ENCODE assay signal across 23 cellular contexts in genomic region chr6:776394-777041, GRCh38.
DNase-seq lines count a peak whose midpoint lies in the region; ATAC-seq, FAIRE-seq and TF ChIP-seq lines count a peak whose summit lies in the region.
"Had no signal": no experiment of that assay in that cellular context is flagged by ENCODE, and none has a peak within 500 bp of the region (broad histone marks: within the 10 kb centered on the region; RNA-seq: fewer than 3 reads in every experiment).

No MANE protein-coding gene starts in this region.

- ATAC-seq in GM23338 (no peak), left lung (peak; percentile 62)
- ATAC-seq: CD8-positive, alpha-beta T cell; HCT116 had no signal

- H3K36me3 Mint-ChIP-seq in GM23338 (ENCODE audit: low read depth) = no peaks in the 10 kb centered on the region
- H3K36me3 Mint-ChIP-seq: CD4-positive, CD25-positive, alpha-beta regulatory T cell; CD8-positive, alpha-beta T cell had no signal

- no peak overlapping the region for H2BK15ac ChIP-seq in neuronal stem cell (ENCODE audit: low read length)

- no peaks in the 10 kb centered on the region for H3K9me2 ChIP-seq in GM23338 (ENCODE audit: insufficient read depth)

- H3K79me1 ChIP-seq in neuronal stem cell (ENCODE audit: low read depth, low read length) = no peaks in the 10 kb centered on the region

- peak; percentile 47 for FAIRE-seq in bronchial epithelial cell (lab: Jason Lieb, UNC)
- no peak for FAIRE-seq in frontal cortex (lab: Jason Lieb, UNC)
- FAIRE-seq: A204.1, G401.6, GM12892 had no signal

- H4K20me1 ChIP-seq in GM23338 (replicated peaks; ENCODE audit: insufficient read depth) = no peaks in the 10 kb centered on the region
- H4K20me1 ChIP-seq: BLaER1 had no signal

- H3K4me2 ChIP-seq in GM23338 (no peak overlapping the region), neuronal stem cell (ENCODE audit: insufficient read depth, low read length, poor library complexity, severe bottlenecking) (no peak overlapping the region)
- H3K4me2 ChIP-seq: BLaER1 had no signal

- H3F3A ChIP-seq in GM23338 (replicated peaks; ENCODE audit: low read depth) = no peaks in the 10 kb centered on the region

- H3K27me3 ChIP-seq in GM23338 (ENCODE audit: insufficient read depth) = no peaks in the 10 kb centered on the region
- no peaks in the 10 kb centered on the region for H3K27me3 ChIP-seq in bronchial epithelial cell (ENCODE audit: control insufficient read depth, insufficient read depth, low read length)
- H3K27me3 ChIP-seq in left lung = no peaks in the 10 kb centered on the region
- peaks cover 0 to 4% (median 0%) of the 10 kb centered on the region in 3 experiments for H3K27me3 ChIP-seq in neuronal stem cell (ENCODE audit: control insufficient read depth in 3 of 3, insufficient read depth in 3 of 3, low read depth in 1 of 3, low read length in 3 of 3)
- H3K27me3 ChIP-seq: BLaER1 had no signal

- H2BK5ac ChIP-seq in neuronal stem cell (ENCODE audit: low read length) = no peak overlapping the region

- H3K36me3 ChIP-seq in GM23338 (ENCODE audit: insufficient read depth) (no peaks in the 10 kb centered on the region), bronchial epithelial cell (ENCODE audit: control insufficient read depth, insufficient read depth, low read length) (no peaks in the 10 kb centered on the region), left lung (no peaks in the 10 kb centered on the region), neuronal stem cell (replicated peaks in 1 of 2; ENCODE audit: control insufficient read depth in 2 of 2, insufficient read depth in 2 of 2, low read length in 2 of 2) (no peaks in the 10 kb centered on the region)
- H3K36me3 ChIP-seq: BLaER1 had no signal

- H3K9me3 ChIP-seq in left lung (peaks cover 0 to 2% of the 10 kb centered on the region in 2 donors), neuronal stem cell (replicated peaks in 1 of 2; ENCODE audit: control insufficient read depth in 2 of 2, insufficient read depth in 1 of 2, low read depth in 1 of 2, low read length in 2 of 2) (no peaks in the 10 kb centered on the region)
- H3K9me3 ChIP-seq: BLaER1, Caco-2 had no signal

- no peak overlapping the region for H3K4ac ChIP-seq in neuronal stem cell (ENCODE audit: low read length)

- no peak overlapping the region for H2BK120ac ChIP-seq in neuronal stem cell (ENCODE audit: low read depth, low read length)

- H3K27ac ChIP-seq in GM23338 (ENCODE audit: low read depth) (no peak overlapping the region), left lung (no peak overlapping the region), neuronal stem cell (replicated peaks; ENCODE audit: low read length) (no peak overlapping the region)
- H3K27ac ChIP-seq: 22Rv1, BLaER1, C4-2B, GM23248 had no signal

- H3K4me3 Mint-ChIP-seq in GM23338 = no peak overlapping the region
- H3K4me3 Mint-ChIP-seq: B cell; CD4-positive, CD25-positive, alpha-beta regulatory T cell; CD8-positive, alpha-beta T cell; H9 had no signal

- H2AK5ac ChIP-seq in neuronal stem cell (ENCODE audit: low read depth, low read length) = no peak overlapping the region

- H3K79me2 ChIP-seq in GM23338 (replicated peaks; ENCODE audit: insufficient read depth) = no peaks in the 10 kb centered on the region

- 0 out of 2 replicates have a peak overlapping the region, but pooled peaks have one; percentile 7 for H3K27ac Mint-ChIP-seq in GM23338
- H3K27ac Mint-ChIP-seq: B cell; CD4-positive, CD25-positive, alpha-beta regulatory T cell; CD8-positive, alpha-beta T cell; H9 had no signal

- H4K91ac ChIP-seq in neuronal stem cell (ENCODE audit: low read depth, low read length, poor library complexity) = no peak overlapping the region

- intact Hi-C loops in left lung (cut with DNase I) = no loop called here
- intact Hi-C loops in posterior vena cava (cut with DNase I) = no loop called here

- DNase-seq in GM23338 (ENCODE audit: low spot score) (no peak), bronchial epithelial cell (ENCODE audit: low read depth) (no peak), left lung (no peak), neuronal stem cell (ENCODE audit: low spot score) (no peak), posterior vena cava (ENCODE audit: low spot score) (no peak), NCI-H446 (lab: John Stamatoyannopoulos, UW) (no peak), NCI-H2081 treated with DMSO at 0.1 percent for 48 hours (lab: John Stamatoyannopoulos, UW) (no peak), frontal cortex (ENCODE audit: low spot score in 2 of 2) (no peak)
- DNase-seq: Caco-2; CD4-positive, CD25-positive, alpha-beta regulatory T cell; CD8-positive, alpha-beta T cell; DMS153; DND-41; GM23248; H9 had no signal

- no peak overlapping the region for H2BK12ac ChIP-seq in neuronal stem cell (ENCODE audit: low read length)

- H3K23ac ChIP-seq in neuronal stem cell (ENCODE audit: low read depth, low read length, poor library complexity) = no peak overlapping the region

- WGBS in neuronal stem cell (ENCODE audit: extremely low coverage in 2 of 2, insufficient read length in 2 of 2, insufficient replicate concordance in 1 of 2), 2 donors = no CpG with 5 or more reads among the region's 8 CpGs

- no peak overlapping the region for H2AFZ ChIP-seq in GM23338
- peak overlapping the region; percentile 15 for H2AFZ ChIP-seq in neuronal stem cell (ENCODE audit: low read length)
- H2AFZ ChIP-seq: GM23248 had no signal

- H3K4me1 ChIP-seq in GM23338 (ENCODE audit: insufficient read depth) = no peaks in the 10 kb centered on the region
- H3K4me1 ChIP-seq in left lung = no peaks in the 10 kb centered on the region
- peaks cover 0 to 1% of the 10 kb centered on the region in 2 donors for H3K4me1 ChIP-seq in neuronal stem cell (ENCODE audit: control insufficient read depth in 2 of 2, insufficient read depth in 1 of 2, low read depth in 1 of 2, low read length in 2 of 2)
- H3K4me1 ChIP-seq: BLaER1 had no signal

- peaks cover 8% of the 10 kb centered on the region for H3K4me1 Mint-ChIP-seq in GM23338
- H3K4me1 Mint-ChIP-seq: B cell; CD4-positive, CD25-positive, alpha-beta regulatory T cell had no signal

- H3K4me3 ChIP-seq in GM23338 = no peak overlapping the region
- no peak overlapping the region for H3K4me3 ChIP-seq in bronchial epithelial cell (ENCODE audit: low read depth, low read length)
- no peak overlapping the region for H3K4me3 ChIP-seq in left lung
- H3K4me3 ChIP-seq in neuronal stem cell (ENCODE audit: low read length in 2 of 2) = no peak overlapping the region
- H3K4me3 ChIP-seq: BLaER1, GM23248 had no signal

- TF ChIP-seq CTCF in GM23338 (conservative IDR thresholded peaks at IDR 0.05; ENCODE audit: low read depth in 2 of 2) (no peak), bronchial epithelial cell (IDR thresholded peaks at IDR 0.05; ENCODE audit: insufficient read depth, low read length, severe bottlenecking) (no peak), left lung (IDR thresholded peaks at IDR 0.05) (no peak)

- no peak overlapping the region for H3K18ac ChIP-seq in neuronal stem cell (ENCODE audit: low read length)

- H4K8ac ChIP-seq in neuronal stem cell (ENCODE audit: low read depth, low read length) = no peak overlapping the region

- no peaks in the 10 kb centered on the region for H3K9me3 Mint-ChIP-seq in GM23338
- H3K9me3 Mint-ChIP-seq: CD8-positive, alpha-beta T cell; H9 had no signal

- H3K9ac ChIP-seq in neuronal stem cell (ENCODE audit: low read depth, low read length, poor library complexity) = no peak overlapping the region
- H3K9ac ChIP-seq: BLaER1, GM23248 had no signal

- no peaks in the 10 kb centered on the region for H3K27me3 Mint-ChIP-seq in GM23338 (ENCODE audit: insufficient read depth, low read depth, poor library complexity)

- no peak overlapping the region for H3K14ac ChIP-seq in neuronal stem cell (ENCODE audit: low read length)

TF ChIP-seq in GM23338, 12 proteins besides CTCF, POLR2A, EP300 and RAD21:
- no peak for TF ChIP-seq STAT1 (IDR thresholded peaks at IDR 0.05; ENCODE audit: unreplicated experiment)
- no peak for TF ChIP-seq REST (IDR thresholded peaks at IDR 0.05; ENCODE audit: unreplicated experiment)
- TF ChIP-seq EZH2phosphoT487 (IDR thresholded peaks at IDR 0.05; ENCODE audit: unreplicated experiment) = no peak
